Comparison of ENCODE assay signal across 8 cellular contexts in the genomic region with DNA sequence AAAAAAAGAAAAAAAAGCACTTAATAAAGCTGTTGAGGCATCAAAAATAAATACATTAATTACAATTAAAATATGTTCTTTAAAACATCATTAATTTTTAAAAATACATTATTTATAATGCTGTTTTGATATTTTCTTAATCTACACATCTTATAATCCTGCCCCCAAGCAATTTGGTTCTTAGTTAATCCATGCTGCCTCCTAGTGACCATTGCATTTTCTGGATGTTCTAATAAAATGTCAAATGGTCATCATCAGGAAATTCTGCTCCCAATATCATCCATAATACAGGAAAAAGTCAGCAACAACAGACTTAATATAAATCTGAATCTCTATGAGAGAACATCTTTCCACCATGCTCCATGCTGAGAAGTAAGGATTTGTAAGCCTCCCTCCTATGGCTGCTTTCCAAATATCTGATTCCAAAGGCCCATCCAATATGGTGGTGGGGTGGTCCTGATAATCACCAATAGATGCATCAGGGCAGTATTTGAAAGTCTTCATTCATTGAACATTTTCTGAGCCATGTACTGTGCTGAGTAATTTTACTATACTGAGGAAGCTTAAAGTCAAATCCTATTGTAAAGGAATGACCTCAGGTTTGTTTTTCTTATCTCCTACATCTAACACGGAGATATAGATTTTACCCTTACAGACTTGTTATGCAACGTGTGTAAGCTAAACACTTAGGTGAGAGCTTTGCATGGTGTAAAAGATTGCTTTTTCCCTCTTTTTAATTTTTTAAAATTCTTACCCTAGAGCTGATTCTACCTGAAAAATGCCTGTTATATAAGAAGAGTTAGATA.
DNase-seq lines count a peak whose midpoint lies in the region; ATAC-seq and TF ChIP-seq lines count a peak whose summit lies in the region.

No MANE protein-coding gene starts in this region.

- ATAC-seq in HG03439 (IDR thresholded peaks at IDR 0.05; ENCODE audit: unreplicated experiment): no peak

- no peaks in the 10 kb centered on the region for H3K36me3 ChIP-seq in kidney epithelial cell (ENCODE audit: control insufficient read depth, insufficient read depth, low read length)

- CTCF ChIA-PET in AG04449 (lab: Yijun Ruan, JAX): interaction anchor here (0.7 to 12.5 kb wide), 19 partner anchors 9 to 864 kb away, joined by 3 to 357 read pairs (median 4); no protein-coding TSS in a partner anchor

- POLR2A ChIA-PET in AG04449 (lab: Yijun Ruan, JAX): no interaction called here

- 23 to 32% methylated on average over 2 of the region's 2 CpGs for WGBS in lower leg skin, 2 donors

- TF ChIP-seq POLR2A in lower leg skin (IDR thresholded peaks at IDR 0.05): no peak

- intact Hi-C loops in lower leg skin (cut with DNase I; ENCODE audit: low total_unique reads): no loop called here

- H3K4me3 ChIP-seq in AG04449 (ENCODE audit: low read depth, low read length): no peak overlapping the region
- H3K4me3 ChIP-seq in WI38 (ENCODE audit: low read depth, low read length): no peak overlapping the region
- no peak overlapping the region for H3K4me3 ChIP-seq in kidney epithelial cell (ENCODE audit: low read depth, low read length)
- H3K4me3 ChIP-seq in lower leg skin (ENCODE audit: low read depth, poor library complexity, severe bottlenecking): no peak overlapping the region

- H3K27me3 ChIP-seq in kidney epithelial cell (ENCODE audit: control insufficient read depth, insufficient read depth, low read length): no peaks in the 10 kb centered on the region

- peak; percentile 42 for TF ChIP-seq CTCF in AG04449 (IDR thresholded peaks at IDR 0.05; ENCODE audit: insufficient read depth, low read length, missing control alignments)
- peak; percentile 34; the same call in 1 of the 2 replicates for TF ChIP-seq CTCF in WI38 (IDR thresholded peaks at IDR 0.05; ENCODE audit: low read depth, low read length)
- TF ChIP-seq CTCF in kidney epithelial cell (IDR thresholded peaks at IDR 0.05; ENCODE audit: insufficient read depth, low read length, poor library complexity, severe bottlenecking): peak; percentile 65
- TF ChIP-seq CTCF in lower leg skin (IDR thresholded peaks at IDR 0.05): no peak

- DNase-seq in AG04449 (ENCODE audit: low read depth, low spot score) (no peak), HCEC 1CT (peak; percentile 33), kidney epithelial cell (ENCODE audit: low read depth) (no peak), NCI-H2171 (lab: John Stamatoyannopoulos, UW) (no peak), kidney glomerular epithelial cell (lab: John Stamatoyannopoulos, UW) (no peak), lower leg skin (ENCODE audit: low spot score in 2 of 2) (no peak)

Comparison
In these comparisons a context has a peak if more than half of its experiments do, and no peak if none do; other contexts are left out.
1. CTCF ChIP-seq: peak in AG04449 (single experiment), WI38 (single experiment) and kidney epithelial cell (single experiment); none in lower leg skin (0 of 3).